In the genomic region with DNA sequence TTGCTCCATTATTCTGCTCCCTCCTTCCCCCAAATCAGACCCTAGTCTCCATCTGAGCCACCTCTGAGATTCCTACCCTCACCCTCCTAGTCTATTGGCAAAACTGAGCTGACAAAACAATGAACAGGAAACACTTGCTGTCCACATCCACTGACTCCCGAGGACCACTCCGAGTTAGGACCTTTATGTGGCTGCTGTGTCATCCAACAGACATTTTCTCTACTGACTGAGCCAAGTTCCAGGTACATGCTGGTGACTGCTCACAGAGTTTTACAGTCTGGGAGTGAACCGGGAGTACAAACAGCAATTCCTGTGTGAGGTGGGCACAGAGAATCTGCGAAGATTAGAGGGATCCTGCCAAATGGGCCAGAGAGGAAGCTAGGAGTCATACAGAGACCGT, we compare ENCODE assay signal across 35 cellular contexts. TPM values are rescaled to one million over a fixed set of nuclear protein-coding genes. Genes with fewer than 3 reads are reported as not detected.
"Had no signal": no experiment of that assay in that cellular context is flagged by ENCODE, and none has a peak within 500 bp of the region (broad histone marks: within the 10 kb centered on the region; RNA-seq: fewer than 3 reads in every experiment).

No MANE protein-coding gene starts in this region.

- FAIRE-seq: colon, endometrium, TTC549 had no signal

- H3K27ac ChIP-seq: breast epithelium, epithelial cell of prostate, esophagus squamous epithelium, left ventricle myocardium inferior, thoracic aorta, WERI-Rb-1 had no signal

- H3K4me1 ChIP-seq: breast epithelium, left ventricle myocardium inferior, vagina had no signal

- ATAC-seq: activated CD4-positive, CD25-positive, alpha-beta regulatory T cell treated with anti-CD3 and anti-CD28 coated beads, Interleukin-2, amount 50 U/mL, for 24 hours; mucosa of descending colon; natural killer cell treated with Interleukin-12 subunit alpha and Interleukin-12 subunit beta and Interleukin-15 and Interleukin-18, amount 100 ng/mL, for 72 hours; sciatic nerve; stimulated activated naive CD8-positive, alpha-beta T cell treated with anti-CD3 and anti-CD28 coated beads, Interleukin-15, Interleukin-2, amounts not matched to agents 100 U/mL and 50 U/mL, for 24 hours had no signal

- H3K4me3 ChIP-seq: breast epithelium, esophagus squamous epithelium, left ventricle myocardium inferior, lung, mucosa of descending colon, skin epidermis, thoracic aorta, vagina had no signal

- H3K9me3 ChIP-seq: breast epithelium, esophagus squamous epithelium, left ventricle myocardium inferior, mucosa of descending colon, thoracic aorta, vagina had no signal

- DNase-seq: activated CD4-positive, alpha-beta memory T cell treated with anti-CD3 and anti-CD28 coated beads for 36 hours; activated CD4-positive, alpha-beta T cell treated with anti-CD3 and anti-CD28 coated beads, Interleukin-2, amount 10 ng/mL, durations not matched to agents 24 days and 14 days; activated CD8-positive, alpha-beta memory T cell treated with anti-CD3 and anti-CD28 coated beads, Interleukin-2, amount 50 U/mL, for 48 hours; activated gamma-delta T cell; activated naive CD4-positive, alpha-beta T cell treated with anti-CD3 and anti-CD28 coated beads, Interleukin-2, amount 10 ng/mL, durations not matched to agents 7 days and 5 days; activated naive CD8-positive, alpha-beta T cell treated with anti-CD3 and anti-CD28 coated beads, Interleukin-2, amount 10 ng/mL, durations not matched to agents 7 days and 5 days; activated T-cell treated with anti-CD3 and anti-CD28 coated beads, Interleukin-2, amount 50 U/mL, for 24 hours; central memory CD4-positive, alpha-beta T cell; dermis blood vessel endothelial cell; effector CD8-positive, alpha-beta T cell; esophagus squamous epithelium; foreskin melanocyte; left ventricle myocardium inferior; mesendoderm; mucosa of descending colon; retina; stimulated activated CD4-positive, alpha-beta T cell treated with anti-CD3 and anti-CD28 coated beads, Interleukin-12 subunit alpha, Interleukin-12 subunit beta, amount 100 ng/mL, for 4 hours; stimulated activated CD4-positive, alpha-beta T cell treated with anti-CD3 and anti-CD28 coated beads, Interleukin-4, amount 100 ng/mL, for 1 hour; stimulated activated naive CD8-positive, alpha-beta T cell treated with anti-CD3 and anti-CD28 coated beads, Interleukin-15, Interleukin-2, amounts not matched to agents 100 U/mL and 50 U/mL, for 24 hours; trophoblast cell; WERI-Rb-1 had no signal

- H3K27me3 ChIP-seq: breast epithelium, vagina had no signal

- H3K36me3 ChIP-seq: breast epithelium, esophagus squamous epithelium, left ventricle myocardium inferior, thoracic aorta, vagina had no signal

RNA-seq across cellular contexts. Expression of gene CFAP90, which starts 39.2 kb away (rescaled TPM):
- total RNA-seq: activated CD4-positive, alpha-beta memory T cell treated with anti-CD3 and anti-CD28 coated beads for 36 hours; activated CD4-positive, alpha-beta T cell treated with anti-CD3 and anti-CD28 coated beads, Interleukin-2, amount 10 ng/mL, durations not matched to agents 24 days and 14 days; activated CD8-positive, alpha-beta memory T cell treated with anti-CD3 and anti-CD28 coated beads for 36 hours; activated naive CD8-positive, alpha-beta T cell treated with anti-CD3 and anti-CD28 coated beads, Interleukin-2, amount 10 ng/mL, durations not matched to agents 7 days and 5 days; dermis blood vessel endothelial cell; esophagus squamous epithelium; left ventricle myocardium inferior; mucosa of descending colon; myocyte; natural killer cell treated with Interleukin-12 subunit alpha and Interleukin-12 subunit beta and Interleukin-15 and Interleukin-18, amount 100 ng/mL, for 72 hours; thoracic aorta had no signal
